Comparison of ENCODE assay signal across 32 cellular contexts in the genomic region with DNA sequence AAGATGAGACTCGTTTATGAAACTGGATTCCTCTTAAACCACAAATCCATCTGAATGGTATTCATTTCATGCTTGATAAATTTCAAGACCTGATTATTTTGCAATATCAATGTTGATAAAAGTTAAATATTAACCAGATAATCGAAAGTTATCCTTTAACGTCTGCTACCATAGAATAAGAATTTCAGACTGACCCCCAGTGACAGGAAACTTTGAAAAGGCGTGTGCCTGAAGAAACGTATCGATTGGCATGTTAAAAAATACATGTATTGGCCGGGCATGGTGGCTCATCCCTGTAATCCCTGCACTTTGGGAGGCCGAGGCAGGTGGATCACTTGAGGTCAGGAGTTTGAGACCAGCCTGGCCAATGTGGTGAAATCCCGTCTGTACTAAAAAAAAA. TPM values are rescaled to one million over a fixed set of nuclear protein-coding genes. Genes with fewer than 3 reads are reported as not detected.
DNase-seq lines count a peak whose midpoint lies in the region; ATAC-seq and TF ChIP-seq lines count a peak whose summit lies in the region.
"Had no signal": no experiment of that assay in that cellular context is flagged by ENCODE, and none has a peak within 500 bp of the region (broad histone marks: within the 10 kb centered on the region; RNA-seq: fewer than 3 reads in every experiment).

No MANE protein-coding gene starts in this region.

- H3K9me3 ChIP-seq in liver (ENCODE audit: control insufficient read depth in 4 of 4, low read length in 3 of 4) (no peaks in the 10 kb centered on the region), mucosa of descending colon (no peaks in the 10 kb centered on the region)
- H3K9me3 ChIP-seq: right atrium auricular region had no signal

- no peaks in the 10 kb centered on the region for H3K9me3 Mint-ChIP-seq in stimulated activated memory B cell treated with anti-CD40 and anti-IgM and Interleukin-4, amounts not matched to agents 10 μg/mL and 1 μg/mL and 100 μg/mL, for 72 hours
- H3K9me3 Mint-ChIP-seq: activated T-cell treated with anti-CD3 and anti-CD28 coated beads, Interleukin-2, amount 50 U/mL, for 24 hours; CD4-positive, CD25-positive, alpha-beta regulatory T cell had no signal

- H3K4me1 ChIP-seq in liver (ENCODE audit: control insufficient read depth in 4 of 4, insufficient read depth in 4 of 4, low read length in 3 of 4) (peaks cover 7 to 20% (median 19%) of the 10 kb centered on the region in 4 donors), mucosa of descending colon (ENCODE audit: low read depth) (peaks cover 9% of the 10 kb centered on the region)

- peak overlapping the region in 1 of 2 donors; percentile 31 for H3K27ac ChIP-seq in liver (ENCODE audit: low read depth in 1 of 2, low read length in 2 of 2)
- H3K27ac ChIP-seq: foreskin keratinocyte had no signal

- no peak overlapping the region for H3K9ac ChIP-seq in liver (ENCODE audit: low read depth in 1 of 2, low read length in 2 of 2)

- H3K27ac Mint-ChIP-seq in stimulated activated memory B cell treated with anti-CD40 and anti-IgM and Interleukin-4, amounts not matched to agents 10 μg/mL and 1 μg/mL and 100 μg/mL, for 72 hours, result peak overlapping the region; percentile 58
- H3K27ac Mint-ChIP-seq: activated T-cell treated with anti-CD3 and anti-CD28 coated beads, Interleukin-2, amount 50 U/mL, for 24 hours had no signal

- H3K27me3 Mint-ChIP-seq in stimulated activated memory B cell treated with anti-CD40 and anti-IgM and Interleukin-4, amounts not matched to agents 10 μg/mL and 1 μg/mL and 100 μg/mL, for 72 hours, result no peaks in the 10 kb centered on the region
- H3K27me3 Mint-ChIP-seq: activated T-cell treated with anti-CD3 and anti-CD28 coated beads, Interleukin-2, amount 50 U/mL, for 24 hours; CD4-positive, CD25-positive, alpha-beta regulatory T cell had no signal

- ATAC-seq in stimulated activated memory B cell treated with anti-CD40 and anti-IgM and Interleukin-4, amounts not matched to agents 10 μg/mL and 1 μg/mL and 100 μg/mL, for 72 hours, result no peak
- no peak for ATAC-seq in mucosa of descending colon
- ATAC-seq: foreskin keratinocyte had no signal

- 30% methylated on average over 9 of the region's 9 CpGs for WGBS in liver

- peak; percentile 45 to 63 for TF ChIP-seq RAD21 in liver (IDR thresholded peaks at IDR 0.05)

- no peak overlapping the region for H3K4me3 Mint-ChIP-seq in stimulated activated memory B cell treated with anti-CD40 and anti-IgM and Interleukin-4, amounts not matched to agents 10 μg/mL and 1 μg/mL and 100 μg/mL, for 72 hours
- H3K4me3 Mint-ChIP-seq: activated T-cell treated with anti-CD3 and anti-CD28 coated beads, Interleukin-2, amount 50 U/mL, for 24 hours had no signal

- in situ Hi-C loops in Caki2 (cut with HindIII; ENCODE audit: low pct_unique_long_range_greater_than_20kb, low sequenced_read_pairs), result no loop called here

- TF ChIP-seq CTCF in liver (IDR thresholded peaks at IDR 0.05; ENCODE audit: low read depth, low read length, missing input control) (no peak), mucosa of descending colon (IDR thresholded peaks at IDR 0.05) (no peak)

- no peaks in the 10 kb centered on the region for H3K36me3 Mint-ChIP-seq in stimulated activated memory B cell treated with anti-CD40 and anti-IgM and Interleukin-4, amounts not matched to agents 10 μg/mL and 1 μg/mL and 100 μg/mL, for 72 hours

- no peaks in the 10 kb centered on the region for H3K27me3 ChIP-seq in liver (ENCODE audit: control insufficient read depth in 4 of 4, insufficient read depth in 4 of 4, low read length in 3 of 4)
- H3K27me3 ChIP-seq: foreskin keratinocyte, right atrium auricular region had no signal

- intact Hi-C loops in mucosa of descending colon (cut with DNase I, micrococcal nuclease), result no loop called here

- H3K36me3 ChIP-seq in liver (ENCODE audit: control insufficient read depth in 4 of 4, insufficient read depth in 3 of 4, low read depth in 1 of 4, low read length in 3 of 4), result no peaks in the 10 kb centered on the region
- H3K36me3 ChIP-seq in mucosa of descending colon (ENCODE audit: low read depth), result no peaks in the 10 kb centered on the region
- H3K36me3 ChIP-seq: right atrium auricular region had no signal

- H3K4me1 Mint-ChIP-seq in stimulated activated memory B cell treated with anti-CD40 and anti-IgM and Interleukin-4, amounts not matched to agents 10 μg/mL and 1 μg/mL and 100 μg/mL, for 72 hours, result peaks cover 64% of the 10 kb centered on the region

- H3K4me3 ChIP-seq in liver (ENCODE audit: low read depth in 1 of 3, low read length in 3 of 3), result no peak overlapping the region
- H3K4me3 ChIP-seq in mucosa of descending colon, result no peak overlapping the region
- H3K4me3 ChIP-seq: right atrium auricular region had no signal

- DNase-seq in Caki2 (ENCODE audit: low read depth) (peak; percentile 85), amniotic epithelial cell (ENCODE audit: low read depth) (peak; percentile 39), mucosa of descending colon (no peak), NCI-H2196 treated with DMSO at 0.1 percent for 48 hours (lab: John Stamatoyannopoulos, UW; ENCODE audit: unreplicated experiment) (no peak)
- no peak for DNase-seq in stimulated activated CD4-positive, alpha-beta T cell treated with anti-CD3 and anti-CD28 coated beads, Interleukin-4, amount 100 ng/mL, for 4 hours
- DNase-seq in activated CD4-positive, alpha-beta T cell treated with anti-CD3 and anti-CD28 coated beads for 48 hours, result no peak
- DNase-seq: activated CD4-positive, CD25-positive, alpha-beta regulatory T cell treated with anti-CD3 and anti-CD28 coated beads, Interleukin-2, amount 50 U/mL, for 72 hours; activated CD8-positive, alpha-beta memory T cell treated with anti-CD3 and anti-CD28 coated beads for 24 hours; activated naive CD4-positive, alpha-beta T cell treated with Interleukin-2 at 50 U/mL for 16 hours; activated T-cell treated with anti-CD3 and anti-CD28 coated beads, Interleukin-2, amount 50 U/mL, for 24 hours; amniotic stem cell; CD4-positive, CD25-positive, alpha-beta regulatory T cell; DMS153; foreskin keratinocyte; KG1; mammary epithelial cell; MV-4-11; NCI-H1694; nucleus accumbens; OCI-M1; SHP77; stimulated activated CD8-positive, alpha-beta memory T cell treated with anti-CD3 and anti-CD28 coated beads, Interleukin-4, amount 100 ng/mL, for 48 hours; SW 1271 had no signal

TF ChIP-seq in liver, 16 proteins besides CTCF, POLR2A, EP300 and RAD21 (continues in another document):
- TF ChIP-seq, protein P1, sequence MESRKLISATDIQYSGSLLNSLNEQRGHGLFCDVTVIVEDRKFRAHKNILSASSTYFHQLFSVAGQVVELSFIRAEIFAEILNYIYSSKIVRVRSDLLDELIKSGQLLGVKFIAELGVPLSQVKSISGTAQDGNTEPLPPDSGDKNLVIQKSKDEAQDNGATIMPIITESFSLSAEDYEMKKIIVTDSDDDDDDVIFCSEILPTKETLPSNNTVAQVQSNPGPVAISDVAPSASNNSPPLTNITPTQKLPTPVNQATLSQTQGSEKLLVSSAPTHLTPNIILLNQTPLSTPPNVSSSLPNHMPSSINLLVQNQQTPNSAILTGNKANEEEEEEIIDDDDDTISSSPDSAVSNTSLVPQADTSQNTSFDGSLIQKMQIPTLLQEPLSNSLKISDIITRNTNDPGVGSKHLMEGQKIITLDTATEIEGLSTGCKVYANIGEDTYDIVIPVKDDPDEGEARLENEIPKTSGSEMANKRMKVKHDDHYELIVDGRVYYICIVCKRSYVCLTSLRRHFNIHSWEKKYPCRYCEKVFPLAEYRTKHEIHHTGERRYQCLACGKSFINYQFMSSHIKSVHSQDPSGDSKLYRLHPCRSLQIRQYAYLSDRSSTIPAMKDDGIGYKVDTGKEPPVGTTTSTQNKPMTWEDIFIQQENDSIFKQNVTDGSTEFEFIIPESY (IDR thresholded peaks at IDR 0.05), result peak; percentile 81
- TF ChIP-seq NR2F2 (IDR thresholded peaks at IDR 0.05), result peak; percentile 35
- TF ChIP-seq SP1 (IDR thresholded peaks at IDR 0.05), result peak; percentile 85
- peak; percentile 64 for TF ChIP-seq YY1 (IDR thresholded peaks at IDR 0.05)
- peak in 1 of 2 donors; percentile 47 for TF ChIP-seq JUND (IDR thresholded peaks at IDR 0.05)
- TF ChIP-seq EGR1 (IDR thresholded peaks at IDR 0.05; ENCODE audit: low read depth in 2 of 2), result no peak
- TF ChIP-seq, protein P2, sequence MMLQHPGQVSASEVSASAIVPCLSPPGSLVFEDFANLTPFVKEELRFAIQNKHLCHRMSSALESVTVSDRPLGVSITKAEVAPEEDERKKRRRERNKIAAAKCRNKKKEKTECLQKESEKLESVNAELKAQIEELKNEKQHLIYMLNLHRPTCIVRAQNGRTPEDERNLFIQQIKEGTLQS (IDR thresholded peaks at IDR 0.05), result peak; percentile 27
- TF ChIP-seq HNF4G (IDR thresholded peaks at IDR 0.05), result peak; percentile 43
- no peak for TF ChIP-seq GABPA (IDR thresholded peaks at IDR 0.05 in 1 of 2, conservative IDR thresholded peaks at IDR 0.05 in 1 of 2)
- no peak for TF ChIP-seq FOXA1 (IDR thresholded peaks at IDR 0.05)
- peak; percentile 84 to 87 for TF ChIP-seq RXRA (IDR thresholded peaks at IDR 0.05)
- peak; percentile 21 for TF ChIP-seq FOXA2 (IDR thresholded peaks at IDR 0.05)
- peak; percentile 77 to 79 for TF ChIP-seq HNF4A (conservative IDR thresholded peaks at IDR 0.05)

RNA-seq across cellular contexts. Expression of a gene that starts 13.9 kb away (rescaled TPM):
- not detected in 2 replicates for total RNA-seq in Caki2 (2014; rRNA removed; shearing (Covaris generic); ENCODE audit: low replicate concordance)
- total RNA-seq in liver (not detected), mucosa of descending colon (not detected)
- polyA plus RNA-seq in liver, result not detected
- total RNA-seq: cardiac septum; CD4-positive, CD25-positive, alpha-beta regulatory T cell; foreskin keratinocyte; G401; H4; mammary epithelial cell; right atrium auricular region; subcutaneous adipose tissue had no signal
- polyA plus RNA-seq: AG04450; CD4-positive, CD25-positive, alpha-beta regulatory T cell; foreskin keratinocyte; keratinocyte; mammary epithelial cell had no signal

Comparison
In these comparisons a context has a peak if more than half of its experiments do, and no peak if none do; other contexts are left out.
1. DNase-seq: peak in Caki2 (single experiment) and amniotic epithelial cell (single experiment); none in mucosa of descending colon (0 of 3), stimulated activated CD4-positive, alpha-beta T cell treated with anti-CD3 and anti-CD28 coated beads, Interleukin-4, amount 100 ng/mL, for 4 hours (0 of 2), activated CD4-positive, alpha-beta T cell treated with anti-CD3 and anti-CD28 coated beads for 48 hours (single experiment) and NCI-H2196 treated with DMSO at 0.1 percent for 48 hours (single experiment).